ENCODE assay signal across 18 cellular contexts in genomic region chr11:94603587-94603986, GRCh38. TPM values are rescaled to one million over a fixed set of nuclear protein-coding genes. Genes with fewer than 3 reads are reported as not detected.
DNase-seq lines count a peak whose midpoint lies in the region; ATAC-seq, FAIRE-seq and TF ChIP-seq lines count a peak whose summit lies in the region.
"Had no signal": no experiment of that assay in that cellular context is flagged by ENCODE, and none has a peak within 500 bp of the region (broad histone marks: within the 10 kb centered on the region; RNA-seq: fewer than 3 reads in every experiment).

No MANE protein-coding gene starts in this region.

- dilution Hi-C loops in IMR-90 (cut with HindIII; ENCODE audit: low sequenced_read_pairs, unreplicated experiment) = no loop called here

- H3K27me3 ChIP-seq in IMR-90 (ENCODE audit: control insufficient read depth, insufficient read depth, low read length) (no peaks in the 10 kb centered on the region), hepatocyte (no peaks in the 10 kb centered on the region), neutrophil (no peaks in the 10 kb centered on the region), foreskin keratinocyte (no peaks in the 10 kb centered on the region)
- H3K27me3 ChIP-seq: BE2C had no signal

- H2AK5ac ChIP-seq in IMR-90 (ENCODE audit: low read depth, low read length) = no peak overlapping the region

- H4K8ac ChIP-seq in IMR-90 (ENCODE audit: low read depth in 2 of 2, low read length in 2 of 2) = no peak overlapping the region

- H3K9me2 ChIP-seq in hepatocyte (replicated peaks; ENCODE audit: insufficient read depth) = no peaks in the 10 kb centered on the region

- no peak for DNase-seq in A549 (ENCODE audit: low read depth in 1 of 2, low spot score in 1 of 2)
- DNase-seq in IMR-90 = no peak
- no peak for DNase-seq in hepatocyte (ENCODE audit: low spot score)
- no peak for DNase-seq in foreskin keratinocyte
- DNase-seq in GF-D8 (lab: John Stamatoyannopoulos, UW) = no peak
- DNase-seq in Kasumi-1 (lab: John Stamatoyannopoulos, UW) = no peak
- DNase-seq: BE2C, NCI-H1694 treated with DMSO at 0.1 percent for 48 hours, NCI-H2107, NCI-H510A treated with DMSO at 0.1 percent for 48 hours, SHP77 treated with DMSO at 0.1 percent for 48 hours had no signal

- H3K4me3 ChIP-seq in A549 = no peak overlapping the region
- H3K4me3 ChIP-seq in IMR-90 (ENCODE audit: insufficient read depth, low read depth, low read length) = no peak overlapping the region
- H3K4me3 ChIP-seq in hepatocyte = no peak overlapping the region
- H3K4me3 ChIP-seq in neutrophil (ENCODE audit: low read depth in 1 of 2, low read length in 1 of 2) = no peak overlapping the region

- H3K27ac ChIP-seq in A549 (peak overlapping the region in 1 of 2 experiments; percentile 62; a peak in 1 of 6 replicates), IMR-90 (ENCODE audit: insufficient read depth, low read length) (no peak overlapping the region), hepatocyte (peak overlapping the region; percentile 86), neutrophil (peak overlapping the region; percentile 79), foreskin keratinocyte (no peak overlapping the region)
- H3K27ac ChIP-seq: 22Rv1 had no signal

- no peak overlapping the region for H2BK20ac ChIP-seq in IMR-90 (ENCODE audit: low read depth, low read length)

- H2AFZ ChIP-seq in IMR-90 (replicated peaks; ENCODE audit: low read length, poor library complexity) (no peak overlapping the region), hepatocyte (peak overlapping the region; percentile 6)

- no peaks in the 10 kb centered on the region for H3K79me2 ChIP-seq in hepatocyte

- no peak overlapping the region for H4K5ac ChIP-seq in IMR-90 (ENCODE audit: low read depth, low read length)

- H3K23ac ChIP-seq in IMR-90 (ENCODE audit: low read depth, low read length) = no peak overlapping the region

- H4K20me1 ChIP-seq in IMR-90 (ENCODE audit: insufficient read depth, low read length) (no peaks in the 10 kb centered on the region), hepatocyte (ENCODE audit: insufficient read depth, poor library complexity, severe bottlenecking) (no peaks in the 10 kb centered on the region)

- H2BK120ac ChIP-seq in IMR-90 (ENCODE audit: low read depth, low read length) = no peak overlapping the region

- no peak for TF ChIP-seq POLR2A in A549 (IDR thresholded peaks at IDR 0.05; ENCODE audit: low read length)
- TF ChIP-seq POLR2A in IMR-90 (IDR thresholded peaks at IDR 0.05; ENCODE audit: low read depth, low read length) = no peak

- H3K36me3 ChIP-seq in IMR-90 (ENCODE audit: control insufficient read depth, insufficient read depth, low read length) (no peaks in the 10 kb centered on the region), hepatocyte (replicated peaks; ENCODE audit: insufficient read depth, low read depth) (no peaks in the 10 kb centered on the region), neutrophil (peaks cover 24% of the 10 kb centered on the region)
- H3K36me3 ChIP-seq: BE2C had no signal

- H3K9ac ChIP-seq in IMR-90 (ENCODE audit: low read depth, low read length) = no peak overlapping the region

- H3K4me2 ChIP-seq in A549 (peak overlapping the region; percentile 72; the same call in 2 of the 3 replicates), IMR-90 (ENCODE audit: low read depth, low read length) (no peak overlapping the region), hepatocyte (peak overlapping the region; percentile 54)

- no peak overlapping the region for H3K4ac ChIP-seq in IMR-90 (ENCODE audit: low read depth, low read length)

- H3K9me3 ChIP-seq in A549 = no peaks in the 10 kb centered on the region
- no peaks in the 10 kb centered on the region for H3K9me3 ChIP-seq in IMR-90 (ENCODE audit: control insufficient read depth, insufficient read depth, low read length)
- H3K9me3 ChIP-seq in hepatocyte (ENCODE audit: low read depth) = no peaks in the 10 kb centered on the region
- no peaks in the 10 kb centered on the region for H3K9me3 ChIP-seq in neutrophil
- H3K9me3 ChIP-seq: BE2C, Caco-2 had no signal

- no peak overlapping the region for H3K18ac ChIP-seq in IMR-90 (ENCODE audit: low read depth, low read length)

- H2BK5ac ChIP-seq in IMR-90 (ENCODE audit: low read depth, low read length, poor library complexity, severe bottlenecking) = no peak overlapping the region

- H3K4me1 ChIP-seq in A549 (peaks cover 29% of the 10 kb centered on the region), IMR-90 (ENCODE audit: control insufficient read depth, insufficient read depth, low read length) (no peaks in the 10 kb centered on the region; the same call in 1 of the 2 replicates), hepatocyte (ENCODE audit: insufficient read depth) (peaks cover 14% of the 10 kb centered on the region), neutrophil (ENCODE audit: control insufficient read depth in 1 of 2, insufficient read depth in 1 of 2, low read depth in 1 of 2, low read length in 1 of 2) (peaks cover 17 to 18% of the 10 kb centered on the region in 2 experiments), foreskin keratinocyte (no peaks in the 10 kb centered on the region)
- H3K4me1 ChIP-seq: BE2C had no signal

- no peak for TF ChIP-seq CTCF in A549 (IDR thresholded peaks at IDR 0.05)
- TF ChIP-seq CTCF in IMR-90 (conservative IDR thresholded peaks at IDR 0.05; ENCODE audit: low read depth, low read length) = no peak
- no peak for TF ChIP-seq CTCF in hepatocyte (IDR thresholded peaks at IDR 0.05; ENCODE audit: poor library complexity)
- TF ChIP-seq CTCF in neutrophil (IDR thresholded peaks at IDR 0.05) = no peak
- TF ChIP-seq CTCF in foreskin keratinocyte (conservative IDR thresholded peaks at IDR 0.05) = no peak

- ATAC-seq in A549 (no peak), IMR-90 (ENCODE audit: low read depth) (no peak), foreskin keratinocyte (no peak), HG02970 (IDR thresholded peaks at IDR 0.05; ENCODE audit: low FRiP score, unreplicated experiment) (no peak)
- ATAC-seq: SK-N-SH treated with all-trans-retinoic acid at 6 μM for 48 hours had no signal

- TF ChIP-seq EP300 in A549 (IDR thresholded peaks at IDR 0.05) = no peak

- H3K79me1 ChIP-seq in IMR-90 (ENCODE audit: low read depth in 1 of 2, low read length in 2 of 2) = no peaks in the 10 kb centered on the region

- no peak overlapping the region for H3K56ac ChIP-seq in IMR-90 (ENCODE audit: extremely low read depth, insufficient read depth, low read length)

- no peak overlapping the region for H4K91ac ChIP-seq in IMR-90 (ENCODE audit: insufficient read depth, low read depth, low read length)

- POLR2A ChIA-PET in A549 (lab: Yijun Ruan, JAX) = no interaction called here
- POLR2A ChIA-PET in IMR-90 (lab: Charles Lee; ENCODE audit: unreplicated experiment) = no interaction called here

- TF ChIP-seq RAD21 in A549 (conservative IDR thresholded peaks at IDR 0.05 in 1 of 2, IDR thresholded peaks at IDR 0.05 in 1 of 2) (no peak), IMR-90 (IDR thresholded peaks at IDR 0.05; ENCODE audit: low read length) (no peak)

- CTCF ChIA-PET in A549 (lab: Yijun Ruan, JAX) (interaction anchor here (1.6 to 3.3 kb wide), 2 partner anchors 12 to 19 kb away, joined by 3 to 12 read pairs; no protein-coding TSS in a partner anchor), IMR-90 (lab: Yijun Ruan, JAX) (interaction anchor here (0.6 to 1.6 kb wide), 2 partner anchors 12 to 85 kb away, joined by 3 to 6 read pairs; no protein-coding TSS in a partner anchor)

- FAIRE-seq in A549 (lab: Jason Lieb, UNC) = no peak
- FAIRE-seq: H54, HTR-8/SVneo had no signal

- H3K14ac ChIP-seq in IMR-90 (replicated peaks; ENCODE audit: low read depth, low read length) = no peak overlapping the region

- in situ Hi-C loops in IMR-90 (cut with MboI; ENCODE audit: low sequenced_read_pairs) = loop anchor here (25.0 kb wide), 2 partner anchors 1159 to 1834 kb away; no protein-coding TSS in a partner anchor

- intact Hi-C loops in IMR-90 (cut with micrococcal nuclease) = loop anchor here (1.0 to 10.0 kb wide), 2 partner anchors 84 to 709 kb away; no protein-coding TSS in a partner anchor

- no peaks in the 10 kb centered on the region for H3K9me1 ChIP-seq in IMR-90 (ENCODE audit: insufficient read depth, low read length)

- BruUV-seq in IMR-90 (replicated peaks; lab: Mats Ljungman, UMichigan) = no TSS peak

- H2BK15ac ChIP-seq in IMR-90 (ENCODE audit: low read depth, low read length) = no peak overlapping the region

- WGBS in A549 (ENCODE audit: missing lambda C conversion rate) = 84% methylated on average over 1 of the region's 1 CpG
- no CpG with 5 or more reads among the region's 1 CpG for WGBS in IMR-90 (ENCODE audit: extremely low coverage in 2 of 2, insufficient read length in 1 of 2), 2 experiments
- WGBS in hepatocyte (ENCODE audit: low lambda C conversion rate, missing lambda C conversion rate) = 100% methylated on average over 1 of the region's 1 CpG

- no peak overlapping the region for H2AK9ac ChIP-seq in IMR-90 (replicated peaks; ENCODE audit: low read depth, low read length, poor library complexity)

TF ChIP-seq in IMR-90, 13 proteins besides CTCF, POLR2A, EP300 and RAD21 (continues in another document):
- TF ChIP-seq CHD1 (IDR thresholded peaks at IDR 0.05; ENCODE audit: low read depth, low read length) = no peak

RNA-seq across cellular contexts. Expression of gene PIWIL4, which starts 36.4 kb away (rescaled TPM):
- polyA plus RNA-seq in A549 (2011; rRNA removed) = 0.35 and 0.81 TPM in 2 replicates
- 0.11 and 0.17 TPM in 2 replicates for polyA plus RNA-seq in A549 (2012; cell fraction: cytosol; rRNA removed)
- 0.18 and 0.28 TPM in 2 replicates for polyA plus RNA-seq in A549 (2012; cell fraction: nucleus; rRNA removed)
- polyA plus RNA-seq in A549 (2017; fragmentation: RNase III; extraction: RNeasy Plus Mini Kit Qiagen cat#74134 plus additional on column Dnase treatment) = 0.18 to 0.29 TPM (median 0.28 TPM) in 3 replicates
- polyA minus RNA-seq in A549 (2011; rRNA and poly(A)+ RNA removed) = 0.21 and 0.29 TPM in 2 replicates
- 0.56 and 0.72 TPM in 2 replicates for total RNA-seq in IMR-90 (2012; rRNA removed)
- polyA plus RNA-seq in IMR-90 (2012; rRNA removed) = 1.1 and 1.3 TPM in 2 replicates
- polyA plus RNA-seq in IMR-90 (2012; cell fraction: cytosol; rRNA removed) = 0.47 and 0.54 TPM in 2 replicates
- 1.4 and 6.3 TPM in 2 replicates for polyA plus RNA-seq in IMR-90 (2012; cell fraction: nucleus; rRNA removed; ENCODE audit: low replicate concordance)
- 2.4 and 3.1 TPM in 2 replicates for total RNA-seq in hepatocyte
- 2.0 and 2.1 TPM in 2 replicates for polyA plus RNA-seq in hepatocyte
- 0.35 and 0.41 TPM in 2 replicates for total RNA-seq in foreskin keratinocyte
- 0.20 and 0.21 TPM in 2 replicates for polyA plus RNA-seq in foreskin keratinocyte

RNA-seq across cellular contexts. Expression of gene FUT4, which starts 59.9 kb away (rescaled TPM):
- polyA plus RNA-seq in A549 (2011; rRNA removed) = 1.7 and 1.8 TPM in 2 replicates
- 1.2 and 1.7 TPM in 2 replicates for polyA plus RNA-seq in A549 (2012; cell fraction: cytosol; rRNA removed)
- polyA plus RNA-seq in A549 (2012; cell fraction: nucleus; rRNA removed) = 1.6 and 1.8 TPM in 2 replicates
- polyA plus RNA-seq in A549 (2017; fragmentation: RNase III; extraction: RNeasy Plus Mini Kit Qiagen cat#74134 plus additional on column Dnase treatment) = 1.6 TPM in 3 replicates
- polyA minus RNA-seq in A549 (2011; rRNA and poly(A)+ RNA removed) = 1.8 and 2.2 TPM in 2 replicates
- 2.2 and 3.1 TPM in 2 replicates for total RNA-seq in IMR-90 (2012; rRNA removed)
- polyA plus RNA-seq in IMR-90 (2012; rRNA removed) = 2.4 TPM in 2 replicates
- polyA plus RNA-seq in IMR-90 (2012; cell fraction: cytosol; rRNA removed) = 1.4 and 2.3 TPM in 2 replicates
- polyA plus RNA-seq in IMR-90 (2012; cell fraction: nucleus; rRNA removed; ENCODE audit: low replicate concordance) = 1.7 and 1.9 TPM in 2 replicates
- total RNA-seq in hepatocyte = 12.1 and 13.9 TPM in 2 replicates
- polyA plus RNA-seq in hepatocyte = 5.9 and 6.5 TPM in 2 replicates
- total RNA-seq in foreskin keratinocyte = 2.4 and 3.2 TPM in 2 replicates
- 1.3 and 1.5 TPM in 2 replicates for polyA plus RNA-seq in foreskin keratinocyte

Comparison
In these comparisons a context has a peak if more than half of its experiments do, and no peak if none do; other contexts are left out.
1. H3K27ac ChIP-seq: peak in hepatocyte (single experiment) and neutrophil (single experiment); none in IMR-90 (single experiment) and foreskin keratinocyte (single experiment).